11 cellular contexts compared by ENCODE assay signal in the genomic region with DNA sequence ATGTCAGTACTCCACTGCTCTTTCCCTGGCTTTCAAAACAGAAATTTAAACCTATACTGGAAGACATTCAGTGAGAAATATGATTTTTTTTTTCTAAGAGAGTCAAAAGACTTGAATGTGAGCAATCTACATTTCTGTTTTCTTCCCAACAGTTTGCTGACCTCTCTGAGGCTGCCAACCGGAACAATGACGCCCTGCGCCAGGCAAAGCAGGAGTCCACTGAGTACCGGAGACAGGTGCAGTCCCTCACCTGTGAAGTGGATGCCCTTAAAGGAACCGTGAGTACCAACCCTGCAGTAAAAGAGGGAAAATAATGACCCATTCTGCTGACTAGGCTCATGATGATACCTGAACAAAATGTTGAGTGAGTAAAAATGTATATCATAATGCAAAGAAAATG. TPM values are rescaled to one million over a fixed set of nuclear protein-coding genes. Genes with fewer than 3 reads are reported as not detected.
DNase-seq lines count a peak whose midpoint lies in the region; ATAC-seq and TF ChIP-seq lines count a peak whose summit lies in the region.
"Had no signal": no experiment of that assay in that cellular context is flagged by ENCODE, and none has a peak within 500 bp of the region (broad histone marks: within the 10 kb centered on the region; RNA-seq: fewer than 3 reads in every experiment).

No MANE protein-coding gene starts in this region.

- no peak overlapping the region for H4K91ac ChIP-seq in neuronal stem cell (ENCODE audit: low read depth, low read length, poor library complexity)

- peak overlapping the region; percentile 67 to 81 (median 80) for H3K4me3 Mint-ChIP-seq in nephron

- no peak overlapping the region for H2BK120ac ChIP-seq in neuronal stem cell (ENCODE audit: low read depth, low read length)

- no peak overlapping the region for H3K23ac ChIP-seq in neuronal stem cell (ENCODE audit: low read depth, low read length, poor library complexity)

- intact Hi-C loops in left ventricle myocardium superior (cut with micrococcal nuclease) (loop anchor here (5.0 kb wide), 1 partner anchor 342 kb away; no protein-coding TSS in a partner anchor), breast epithelium (cut with DNase I; ENCODE audit: low total_unique reads) (no loop called here), aorta (cut with DNase I) (loop anchor here in 1 of 2 donors (5.0 kb wide), 1 partner anchor 387 kb away; no protein-coding TSS in a partner anchor)

- no peak overlapping the region for H3K4me2 ChIP-seq in neuronal stem cell (ENCODE audit: insufficient read depth, low read length, poor library complexity, severe bottlenecking)

- H3K27ac Mint-ChIP-seq in nephron = peak overlapping the region; percentile 47 to 75 (median 67)

- peaks cover 0 to 44% of the 10 kb centered on the region in 2 donors for H3K4me1 ChIP-seq in right atrium auricular region
- H3K4me1 ChIP-seq in breast epithelium = peaks cover 3 to 11% of the 10 kb centered on the region in 2 donors
- peaks cover 2 to 5% of the 10 kb centered on the region in 2 donors for H3K4me1 ChIP-seq in aorta (ENCODE audit: control insufficient read depth in 1 of 2, insufficient read depth in 2 of 2, low read length in 2 of 2)
- H3K4me1 ChIP-seq in neuronal stem cell (ENCODE audit: control insufficient read depth in 2 of 2, insufficient read depth in 1 of 2, low read depth in 1 of 2, low read length in 2 of 2) = peaks cover 0 to 21% of the 10 kb centered on the region in 2 donors

- no peak for DNase-seq in right atrium auricular region (ENCODE audit: low spot score)
- no peak for DNase-seq in left ventricle myocardium superior
- no peak for DNase-seq in breast epithelium (ENCODE audit: low spot score in 2 of 2)
- DNase-seq in aorta = no peak
- DNase-seq in NCI-H1092 treated with DMSO at 0.1 percent for 48 hours (lab: John Stamatoyannopoulos, UW) = no peak
- no peak for DNase-seq in neuronal stem cell (ENCODE audit: low spot score)
- DNase-seq: Caco-2, naive B cell, WERI-Rb-1 had no signal

- no peak overlapping the region for H3K18ac ChIP-seq in neuronal stem cell (ENCODE audit: low read length)

- H3K9me3 ChIP-seq in right atrium auricular region (no peaks in the 10 kb centered on the region), breast epithelium (no peaks in the 10 kb centered on the region), aorta (ENCODE audit: control insufficient read depth, low read length) (no peaks in the 10 kb centered on the region), neuronal stem cell (replicated peaks in 1 of 2; ENCODE audit: control insufficient read depth in 2 of 2, insufficient read depth in 1 of 2, low read depth in 1 of 2, low read length in 2 of 2) (no peaks in the 10 kb centered on the region)
- H3K9me3 ChIP-seq: Caco-2 had no signal

- peaks cover 76% of the 10 kb centered on the region for H3K36me3 ChIP-seq in right atrium auricular region
- no peaks in the 10 kb centered on the region for H3K36me3 ChIP-seq in breast epithelium
- peaks cover 7 to 15% of the 10 kb centered on the region in 2 donors for H3K36me3 ChIP-seq in aorta (ENCODE audit: control insufficient read depth in 1 of 2, insufficient read depth in 2 of 2, low read length in 1 of 2)
- H3K36me3 ChIP-seq in neuronal stem cell (replicated peaks in 1 of 2; ENCODE audit: control insufficient read depth in 2 of 2, insufficient read depth in 2 of 2, low read length in 2 of 2) = peaks cover 30 to 85% of the 10 kb centered on the region in 2 donors
- H3K36me3 ChIP-seq: WERI-Rb-1 had no signal

- no peak overlapping the region for H2BK12ac ChIP-seq in neuronal stem cell (ENCODE audit: low read length)

- H2AFZ ChIP-seq in neuronal stem cell (ENCODE audit: low read length) = no peak overlapping the region

- no peak overlapping the region for H3K9ac ChIP-seq in neuronal stem cell (ENCODE audit: low read depth, low read length, poor library complexity)

- no peak overlapping the region for H3K14ac ChIP-seq in neuronal stem cell (ENCODE audit: low read length)

- H4K8ac ChIP-seq in neuronal stem cell (ENCODE audit: low read depth, low read length) = no peak overlapping the region

- H2AK5ac ChIP-seq in neuronal stem cell (ENCODE audit: low read depth, low read length) = no peak overlapping the region

- no peaks in the 10 kb centered on the region for H3K27me3 Mint-ChIP-seq in nephron (ENCODE audit: low read depth)
- H3K27me3 Mint-ChIP-seq: naive B cell had no signal

- H3K27me3 ChIP-seq in right atrium auricular region = no peaks in the 10 kb centered on the region
- no peaks in the 10 kb centered on the region for H3K27me3 ChIP-seq in breast epithelium
- H3K27me3 ChIP-seq in aorta (ENCODE audit: control insufficient read depth in 1 of 2, insufficient read depth in 2 of 2, low read length in 1 of 2) = no peaks in the 10 kb centered on the region
- H3K27me3 ChIP-seq in neuronal stem cell (ENCODE audit: control insufficient read depth in 3 of 3, insufficient read depth in 3 of 3, low read depth in 1 of 3, low read length in 3 of 3) = no peaks in the 10 kb centered on the region

- H3K9me3 Mint-ChIP-seq in nephron = no peaks in the 10 kb centered on the region
- H3K9me3 Mint-ChIP-seq: naive B cell had no signal

- peak overlapping the region; percentile 4 to 77 for H3K4me3 ChIP-seq in right atrium auricular region
- H3K4me3 ChIP-seq in breast epithelium = peak overlapping the region; percentile 3 to 97 (median 90)
- H3K4me3 ChIP-seq in aorta (ENCODE audit: low read length in 2 of 2) = peak overlapping the region; percentile 16 to 96
- no peak overlapping the region for H3K4me3 ChIP-seq in neuronal stem cell (ENCODE audit: low read length in 2 of 2)

- WGBS in aorta, 2 donors = 13 to 22% methylated on average over 5 of the region's 5 CpGs
- WGBS in neuronal stem cell (ENCODE audit: extremely low coverage in 2 of 2, insufficient read length in 2 of 2, insufficient replicate concordance in 1 of 2), 2 donors = no CpG with 5 or more reads among the region's 5 CpGs

- peaks cover 47% of the 10 kb centered on the region for H3K4me1 Mint-ChIP-seq in nephron

- TF ChIP-seq CTCF in right atrium auricular region (IDR thresholded peaks at IDR 0.05) (no peak), breast epithelium (IDR thresholded peaks at IDR 0.05) (no peak), nephron (IDR thresholded peaks at IDR 0.05; ENCODE audit: unreplicated experiment in 3 of 3) (no peak)

- no peak overlapping the region for H2BK5ac ChIP-seq in neuronal stem cell (ENCODE audit: low read length)

- peak overlapping the region; percentile 41 to 98 for H3K27ac ChIP-seq in right atrium auricular region
- peak overlapping the region; percentile 66 to 77 for H3K27ac ChIP-seq in breast epithelium
- H3K27ac ChIP-seq in aorta (ENCODE audit: low read depth in 1 of 2, low read length in 2 of 2) = peak overlapping the region; percentile 49 to 89
- H3K27ac ChIP-seq in neuronal stem cell (replicated peaks; ENCODE audit: low read length) = no peak overlapping the region
- H3K27ac ChIP-seq: WERI-Rb-1 had no signal

- ATAC-seq in left ventricle myocardium superior = no peak
- ATAC-seq in aorta (ENCODE audit: low FRiP score) = no peak
- no peak for ATAC-seq in GM19455 (IDR thresholded peaks at IDR 0.05; ENCODE audit: unreplicated experiment)

- peaks cover 83% of the 10 kb centered on the region for H3K36me3 Mint-ChIP-seq in nephron (ENCODE audit: low read depth)

- no peak for TF ChIP-seq POLR2A in breast epithelium (IDR thresholded peaks at IDR 0.05)

- H3K79me1 ChIP-seq in neuronal stem cell (ENCODE audit: low read depth, low read length) = peaks cover 2% of the 10 kb centered on the region

- no peak overlapping the region for H2BK15ac ChIP-seq in neuronal stem cell (ENCODE audit: low read length)

- no peak overlapping the region for H3K4ac ChIP-seq in neuronal stem cell (ENCODE audit: low read length)

RNA-seq across cellular contexts. Expression of gene VIM, which starts 6.5 kb away (rescaled TPM):
- total RNA-seq in right atrium auricular region (1,000 to 10,000 TPM; 1,022 to 1,600 TPM), left ventricle myocardium superior (329 TPM), breast epithelium (1,000 to 10,000 TPM; 1,431 to 8,681 (median 2,067) TPM), aorta (1,000 to 10,000 TPM; 3,936 to 5,947 TPM)
- polyA plus RNA-seq in aorta = 1,000 to 10,000 TPM; 2,428 to 5,138 TPM
- 689 TPM for polyA plus RNA-seq in neuronal stem cell (2013, experiment 1 of 2)
- polyA plus RNA-seq in neuronal stem cell (2013, experiment 2 of 2) = 669 TPM

RNA-seq across cellular contexts. Expression of gene TRDMT1, which starts 33.1 kb away (rescaled TPM):
- total RNA-seq in right atrium auricular region = 1 to 10 TPM; 3.8 to 5.0 TPM
- 3.8 TPM for total RNA-seq in left ventricle myocardium superior
- total RNA-seq in breast epithelium = 10 to 100 TPM in 2 of 3 donors, 1 to 10 TPM in 1; 5.8 to 18.6 (median 13.4) TPM
- total RNA-seq in aorta = 10 to 100 TPM; 13.4 to 15.2 TPM
- 1 to 10 TPM; 4.8 to 5.2 TPM for polyA plus RNA-seq in aorta
- 14.4 TPM for polyA plus RNA-seq in neuronal stem cell (2013, experiment 1 of 2)
- polyA plus RNA-seq in neuronal stem cell (2013, experiment 2 of 2) = 14.9 TPM

Comparison
In these comparisons a context has a peak if more than half of its experiments do, and no peak if none do; other contexts are left out.
1. H3K4me3 ChIP-seq: peak in right atrium auricular region (2 of 2), breast epithelium (3 of 3) and aorta (2 of 2); none in neuronal stem cell (0 of 2).